In the genomic region with DNA sequence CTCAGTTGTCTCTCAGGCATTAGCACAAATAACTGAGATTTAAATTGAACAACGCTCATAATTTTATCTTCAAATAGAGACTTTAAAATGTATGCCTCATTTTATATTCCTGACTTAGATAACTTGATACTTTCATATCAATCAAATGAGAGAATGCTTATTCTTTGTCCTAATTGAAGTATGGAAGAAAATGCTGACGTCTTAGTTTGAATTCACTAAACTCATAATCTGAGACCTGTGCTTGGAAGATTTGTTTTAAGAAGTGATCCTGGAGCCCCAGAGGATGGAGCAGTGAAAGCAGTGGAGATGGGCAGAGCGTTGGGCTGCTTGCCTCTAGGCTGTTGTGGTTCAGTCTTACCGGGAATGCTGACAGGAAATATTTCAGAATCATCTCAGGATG, we compare ENCODE assay signal across 22 cellular contexts.
DNase-seq lines count a peak whose midpoint lies in the region; ATAC-seq and TF ChIP-seq lines count a peak whose summit lies in the region.
"Had no signal": no experiment of that assay in that cellular context is flagged by ENCODE, and none has a peak within 500 bp of the region (broad histone marks: within the 10 kb centered on the region; RNA-seq: fewer than 3 reads in every experiment).

No MANE protein-coding gene starts in this region.

- H3K4me1 ChIP-seq in mammary epithelial cell (ENCODE audit: insufficient read depth, low read length) (peaks cover 31% of the 10 kb centered on the region), foreskin keratinocyte (peaks cover 14% of the 10 kb centered on the region), PC-3 (ENCODE audit: insufficient read depth, low read length) (no peaks in the 10 kb centered on the region)
- H3K4me1 ChIP-seq: BE2C had no signal

- dilution Hi-C loops in mammary epithelial cell (cut with HindIII; ENCODE audit: low sequenced_read_pairs): no loop called here

- no TSS peak for BruUV-seq in mammary epithelial cell (replicated peaks; lab: Mats Ljungman, UMichigan)
- BruUV-seq in MCF 10A (replicated peaks; lab: Mats Ljungman, UMichigan): no TSS peak
- no TSS peak for BruUV-seq in PC-3 (replicated peaks; lab: Mats Ljungman, UMichigan)

- H3K36me3 Mint-ChIP-seq in MCF 10A (ENCODE audit: insufficient read depth, unreplicated experiment): no peaks in the 10 kb centered on the region
- no peaks in the 10 kb centered on the region for H3K36me3 Mint-ChIP-seq in naive thymus-derived CD8-positive, alpha-beta T cell
- H3K36me3 Mint-ChIP-seq: CD14-positive monocyte; CD8-positive, alpha-beta memory T cell had no signal

- H3K9me2 ChIP-seq in PC-3 (replicated peaks; ENCODE audit: low read length): no peaks in the 10 kb centered on the region

- H3K9me3 ChIP-seq in mammary epithelial cell (replicated peaks; ENCODE audit: insufficient read depth, low read length) (no peaks in the 10 kb centered on the region), PC-3 (ENCODE audit: low read length) (no peaks in the 10 kb centered on the region)
- H3K9me3 ChIP-seq: BE2C; BLaER1 treated with 17β-estradiol and CSF1 and Interleukin-3, amounts not matched to agents 10 nM and 100 nM had no signal

- DNase-seq in mammary epithelial cell: no peak
- DNase-seq in MCF 10A (ENCODE audit: unreplicated experiment): no peak
- peak; percentile 4 for DNase-seq in SK-MEL-5 (ENCODE audit: low read depth, low spot score)
- DNase-seq in foreskin keratinocyte: no peak
- DNase-seq in naive thymus-derived CD8-positive, alpha-beta T cell: no peak
- DNase-seq in PC-3: no peak
- DNase-seq: ACHN; AML-193; BE2C; CD4-positive, alpha-beta T cell; CD8-positive, alpha-beta memory T cell; DMS 273 treated with DMSO at 0.1 percent for 48 hours; DMS79; EL; GF-D8; GM23248; H7; HCEC 1CT had no signal

- no peak overlapping the region for H3K4me3 Mint-ChIP-seq in MCF 10A (ENCODE audit: unreplicated experiment)
- no peak overlapping the region for H3K4me3 Mint-ChIP-seq in naive thymus-derived CD8-positive, alpha-beta T cell
- H3K4me3 Mint-ChIP-seq: CD14-positive monocyte; CD4-positive, alpha-beta T cell; CD8-positive, alpha-beta memory T cell had no signal

- WGBS in mammary epithelial cell (ENCODE audit: low coverage, missing lambda C conversion rate): 52% methylated on average over 4 of the region's 4 CpGs

- ATAC-seq in foreskin keratinocyte: no peak
- no peak for ATAC-seq in naive thymus-derived CD8-positive, alpha-beta T cell
- ATAC-seq in PC-3: no peak
- ATAC-seq in HG03521 (IDR thresholded peaks at IDR 0.05; ENCODE audit: unreplicated experiment): no peak

- H3K27me3 Mint-ChIP-seq in MCF 10A (ENCODE audit: insufficient read depth, unreplicated experiment): no peaks in the 10 kb centered on the region
- H3K27me3 Mint-ChIP-seq in naive thymus-derived CD8-positive, alpha-beta T cell: peaks cover 0 to 4% (median 0%) of the 10 kb centered on the region in 5 donors

- peaks cover 18% of the 10 kb centered on the region for H3K9me3 Mint-ChIP-seq in MCF 10A (ENCODE audit: unreplicated experiment)
- H3K9me3 Mint-ChIP-seq in naive thymus-derived CD8-positive, alpha-beta T cell: no peaks in the 10 kb centered on the region
- H3K9me3 Mint-ChIP-seq: CD4-positive, alpha-beta T cell had no signal

- H3K4me1 Mint-ChIP-seq in MCF 10A (ENCODE audit: insufficient read depth, unreplicated experiment): no peaks in the 10 kb centered on the region
- H3K4me1 Mint-ChIP-seq in naive thymus-derived CD8-positive, alpha-beta T cell: no peaks in the 10 kb centered on the region
- H3K4me1 Mint-ChIP-seq: CD14-positive monocyte; CD8-positive, alpha-beta memory T cell had no signal

- CTCF ChIA-PET in mammary epithelial cell (lab: Charles Lee; ENCODE audit: low non-redundant PET): interaction anchor here (0.6 kb wide), 1 partner anchor 24 kb away, joined by 4 read pairs; no protein-coding TSS in a partner anchor
- CTCF ChIA-PET in MCF 10A (lab: Yijun Ruan, JAX): no interaction called here
- CTCF ChIA-PET in PC-3 (lab: Charles Lee): no interaction called here

- H3K9ac ChIP-seq in mammary epithelial cell (ENCODE audit: insufficient read depth, low read length) (no peak overlapping the region), PC-3 (ENCODE audit: low read length) (no peak overlapping the region)
- H3K9ac ChIP-seq: BLaER1 treated with 17β-estradiol and CSF1 and Interleukin-3, amounts not matched to agents 10 nM and 100 nM; GM23248 had no signal

- H3K4me2 ChIP-seq in mammary epithelial cell (ENCODE audit: insufficient read depth, low read depth, low read length) (peak overlapping the region; percentile 13), PC-3 (ENCODE audit: low read length) (no peak overlapping the region)

- H3K27ac Mint-ChIP-seq in MCF 10A (ENCODE audit: low read depth, unreplicated experiment): no peak overlapping the region
- H3K27ac Mint-ChIP-seq in naive thymus-derived CD8-positive, alpha-beta T cell: no peak overlapping the region
- H3K27ac Mint-ChIP-seq: CD14-positive monocyte; CD4-positive, alpha-beta T cell; CD8-positive, alpha-beta memory T cell had no signal

- no peaks in the 10 kb centered on the region for H4K20me1 ChIP-seq in mammary epithelial cell (ENCODE audit: insufficient read depth, low read length)
- H4K20me1 ChIP-seq in PC-3 (ENCODE audit: low read length): no peaks in the 10 kb centered on the region
- H4K20me1 ChIP-seq: BLaER1 treated with 17β-estradiol and CSF1 and Interleukin-3, amounts not matched to agents 10 nM and 100 nM had no signal

- H3K27me3 ChIP-seq in mammary epithelial cell (ENCODE audit: insufficient read depth, low read length) (no peaks in the 10 kb centered on the region), foreskin keratinocyte (no peaks in the 10 kb centered on the region), PC-3 (ENCODE audit: low read length) (no peaks in the 10 kb centered on the region)
- H3K27me3 ChIP-seq: BE2C; BLaER1 treated with 17β-estradiol and CSF1 and Interleukin-3, amounts not matched to agents 10 nM and 100 nM had no signal

- H2AFZ ChIP-seq in mammary epithelial cell (ENCODE audit: low read depth, low read length): peak overlapping the region; percentile 29
- no peak overlapping the region for H2AFZ ChIP-seq in PC-3 (ENCODE audit: low read length)
- H2AFZ ChIP-seq: GM23248 had no signal

- H3K79me2 ChIP-seq in mammary epithelial cell (ENCODE audit: insufficient read depth, low read length) (no peaks in the 10 kb centered on the region), PC-3 (ENCODE audit: low read length) (no peaks in the 10 kb centered on the region)

- intact Hi-C loops in mammary epithelial cell (cut with micrococcal nuclease): no loop called here
- intact Hi-C loops in MCF 10A (cut with micrococcal nuclease): no loop called here
- intact Hi-C loops in PC-3 (cut with micrococcal nuclease): no loop called here

- in situ Hi-C loops in mammary epithelial cell (cut with MboI; ENCODE audit: low sequenced_read_pairs in 2 of 2) (no loop called here), SK-MEL-5 (cut with HindIII; ENCODE audit: low pct_unique_long_range_greater_than_20kb, low sequenced_read_pairs) (no loop called here)

- no peak for TF ChIP-seq CTCF in mammary epithelial cell (conservative IDR thresholded peaks at IDR 0.05 in 1 of 2, IDR thresholded peaks at IDR 0.05 in 1 of 2; ENCODE audit: extremely low read depth in 1 of 2, insufficient read depth in 1 of 2, low read depth in 1 of 2, low read length in 2 of 2)
- no peak for TF ChIP-seq CTCF in MCF 10A (IDR thresholded peaks at IDR 0.05; ENCODE audit: unreplicated experiment)
- no peak for TF ChIP-seq CTCF in foreskin keratinocyte (conservative IDR thresholded peaks at IDR 0.05)
- no peak for TF ChIP-seq CTCF in PC-3 (conservative IDR thresholded peaks at IDR 0.05; ENCODE audit: low read depth, low read length)

- H3K4me3 ChIP-seq in mammary epithelial cell (replicated peaks in 1 of 3; ENCODE audit: insufficient read depth in 1 of 3, low read depth in 2 of 3, low read length in 3 of 3) (no peak overlapping the region), PC-3 (ENCODE audit: low read length) (no peak overlapping the region)
- H3K4me3 ChIP-seq: BLaER1 treated with 17β-estradiol and CSF1 and Interleukin-3, amounts not matched to agents 10 nM and 100 nM; GM23248 had no signal

- POLR2A ChIA-PET in MCF 10A (lab: Yijun Ruan, JAX) (no interaction called here), PC-3 (lab: Charles Lee; ENCODE audit: unreplicated experiment) (no interaction called here)
- POLR2A ChIA-PET in naive thymus-derived CD8-positive, alpha-beta T cell (lab: Charles Lee): no interaction called here

- no peaks in the 10 kb centered on the region for H3K36me3 ChIP-seq in mammary epithelial cell (ENCODE audit: insufficient read depth, low read length)
- H3K36me3 ChIP-seq in PC-3 (ENCODE audit: low read depth, low read length): no peaks in the 10 kb centered on the region
- H3K36me3 ChIP-seq: BE2C; BLaER1 treated with 17β-estradiol and CSF1 and Interleukin-3, amounts not matched to agents 10 nM and 100 nM had no signal

- H3F3A ChIP-seq in PC-3 (ENCODE audit: low read length, unreplicated experiment): no peaks in the 10 kb centered on the region

- H3K27ac ChIP-seq in mammary epithelial cell (ENCODE audit: insufficient read depth, low read depth, low read length): no peak overlapping the region
- H3K27ac ChIP-seq in foreskin keratinocyte: peak overlapping the region; percentile 5
- no peak overlapping the region for H3K27ac ChIP-seq in PC-3 (ENCODE audit: low read length)
- H3K27ac ChIP-seq: 22Rv1, GM23248 had no signal
